1 cellular context compared by ENCODE assay signal in genomic region chr4:113042502-113042901, GRCh38.
TF ChIP-seq lines count a peak whose summit lies in the region.

No MANE protein-coding gene starts in this region.

TF ChIP-seq in WTC11, 78 proteins besides CTCF, POLR2A, EP300 and RAD21 (continued from another document):
- no peak for TF ChIP-seq ATF3 (CRISPR knock-in tag; conservative IDR thresholded peaks at IDR 0.05)
- TF ChIP-seq PRDM15 (CRISPR knock-in tag; IDR thresholded peaks at IDR 0.05), result no peak
- no peak for TF ChIP-seq HMGXB4 (CRISPR knock-in tag; IDR thresholded peaks at IDR 0.05)
- no peak for TF ChIP-seq ARID4B (CRISPR knock-in tag; IDR thresholded peaks at IDR 0.05; ENCODE audit: borderline replicate concordance)
